In genomic region chr2:172735646-172736418, GRCh38 we compare ENCODE assay signal across 10 cellular contexts. TPM values are rescaled to one million over a fixed set of nuclear protein-coding genes. Genes with fewer than 3 reads are reported as not detected.
DNase-seq lines count a peak whose midpoint lies in the region; ATAC-seq and TF ChIP-seq lines count a peak whose summit lies in the region.
"Had no signal": no experiment of that assay in that cellular context is flagged by ENCODE, and none has a peak within 500 bp of the region (broad histone marks: within the 10 kb centered on the region; RNA-seq: fewer than 3 reads in every experiment).

Gene RAPGEF4 (plus strand): TSS chr2:172735845. CDS start chr2:172735984, 139 bp downstream.

- TF ChIP-seq CTCF in SK-N-SH (IDR thresholded peaks at IDR 0.05), result no peak
- TF ChIP-seq CTCF in esophagus squamous epithelium (IDR thresholded peaks at IDR 0.05), result no peak
- no peak for TF ChIP-seq CTCF in neural progenitor cell (IDR thresholded peaks at IDR 0.05)

- H3K36me3 ChIP-seq in SK-N-SH (replicated peaks in 1 of 2; ENCODE audit: control insufficient read depth in 1 of 2, insufficient read depth in 2 of 2, low read length in 1 of 2) (no peaks in the 10 kb centered on the region), esophagus squamous epithelium (no peaks in the 10 kb centered on the region), neural progenitor cell (no peaks in the 10 kb centered on the region)

- H3K27me3 Mint-ChIP-seq in neural progenitor cell (ENCODE audit: insufficient read depth, low read depth), result peaks cover 15% of the 10 kb centered on the region

- H3K27ac Mint-ChIP-seq in neural progenitor cell, result peak within 1 kb of the TSS; percentile 87
- H3K27ac Mint-ChIP-seq: T-helper 1 cell treated with Interleukin-12 subunit alpha and Interleukin-12 subunit beta and Interleukin-4 antibody, amounts not matched to agents 30 μg/mL and 1 μg/mL, for 36 hours had no signal

- TF ChIP-seq EP300 in SK-N-SH (IDR thresholded peaks at IDR 0.05; ENCODE audit: borderline replicate concordance in 1 of 2, low read depth in 1 of 2, low read length in 1 of 2), result no peak

- no peak for ATAC-seq in GM18868 (IDR thresholded peaks at IDR 0.05; ENCODE audit: unreplicated experiment)

- H4K20me1 ChIP-seq in SK-N-SH (ENCODE audit: insufficient read depth) (no peaks in the 10 kb centered on the region), neural progenitor cell (ENCODE audit: low read depth) (no peaks in the 10 kb centered on the region)

- H3K9ac ChIP-seq in SK-N-SH, result no peak within 1 kb of the TSS
- H3K9ac ChIP-seq in neural progenitor cell, result no peak within 1 kb of the TSS

- DNase-seq in NCI-H2171 treated with DMSO at 0.1 percent for 48 hours (lab: John Stamatoyannopoulos, UW), result peak; percentile 5
- DNase-seq in NCI-H2171 (lab: John Stamatoyannopoulos, UW), result no peak
- peak; percentile 89 for DNase-seq in SK-N-SH
- DNase-seq in esophagus squamous epithelium (lab: John Stamatoyannopoulos, UW), result no peak
- peak; percentile 82 for DNase-seq in neural progenitor cell (ENCODE audit: low spot score)
- DNase-seq in DMS114 treated with DMSO at 0.1 percent for 48 hours (lab: John Stamatoyannopoulos, UW; ENCODE audit: unreplicated experiment), result no peak
- no peak for DNase-seq in HK-2 (ENCODE audit: unreplicated experiment)
- DNase-seq: DND-41 had no signal

- peak within 1 kb of the TSS; percentile 56 to 57 for H3K4me3 ChIP-seq in SK-N-SH (ENCODE audit: low read depth in 2 of 2, low read length in 1 of 2)
- H3K4me3 ChIP-seq in esophagus squamous epithelium, result peak within 1 kb of the TSS; percentile 48 to 76 (median 61)
- H3K4me3 ChIP-seq in neural progenitor cell, result peak within 1 kb of the TSS; percentile 66

- H3K4me2 ChIP-seq in SK-N-SH, result peak within 1 kb of the TSS; percentile 80
- H3K4me2 ChIP-seq in neural progenitor cell, result peak within 1 kb of the TSS; percentile 82

- H3K4me1 Mint-ChIP-seq in neural progenitor cell, result peaks cover 13% of the 10 kb centered on the region

- 4% methylated on average over 22 of the region's 88 CpGs for WGBS in SK-N-SH (ENCODE audit: low lambda C conversion rate)
- 0 to 5% methylated on average over 4 to 15 of the region's 88 CpGs for WGBS in esophagus squamous epithelium, 2 donors

- H2AFZ ChIP-seq in SK-N-SH (ENCODE audit: low read depth), result peak within 1 kb of the TSS; percentile 50; the same call in 1 of the 2 replicates
- peak within 1 kb of the TSS; percentile 91 for H2AFZ ChIP-seq in neural progenitor cell (replicated peaks)

- H3K9me2 ChIP-seq in SK-N-SH, result no peaks in the 10 kb centered on the region

- H3K36me3 Mint-ChIP-seq in neural progenitor cell, result no peaks in the 10 kb centered on the region

- no peak for TF ChIP-seq POLR2A in esophagus squamous epithelium (IDR thresholded peaks at IDR 0.05)

- H3F3A ChIP-seq in SK-N-SH (replicated peaks; ENCODE audit: insufficient read depth) (peaks cover 6% of the 10 kb centered on the region), neural progenitor cell (ENCODE audit: low read depth) (peaks cover 6% of the 10 kb centered on the region)

- CTCF ChIA-PET in SK-N-SH (lab: Yijun Ruan, JAX), result interaction anchor here (0.9 to 1.8 kb wide), 4 partner anchors 25 to 1807 kb away, joined by 3 to 8 read pairs (median 3); no protein-coding TSS in a partner anchor

- H3K27me3 ChIP-seq in SK-N-SH (ENCODE audit: insufficient read depth) (peaks cover 19% of the 10 kb centered on the region), esophagus squamous epithelium (peaks cover 0 to 46% (median 1%) of the 10 kb centered on the region in 4 donors), neural progenitor cell (peaks cover 59% of the 10 kb centered on the region)

- H3K9me3 ChIP-seq in SK-N-SH (no peaks in the 10 kb centered on the region), esophagus squamous epithelium (no peaks in the 10 kb centered on the region), neural progenitor cell (ENCODE audit: low read depth) (no peaks in the 10 kb centered on the region)

- peak within 1 kb of the TSS; percentile 92 for H3K4me3 Mint-ChIP-seq in neural progenitor cell
- H3K4me3 Mint-ChIP-seq: T-helper 1 cell treated with Interleukin-12 subunit alpha and Interleukin-12 subunit beta and Interleukin-4 antibody, amounts not matched to agents 30 μg/mL and 1 μg/mL, for 36 hours had no signal

- H3K27ac ChIP-seq in SK-N-SH (ENCODE audit: low read depth in 2 of 2, low read length in 1 of 2), result no peak within 1 kb of the TSS
- peak within 1 kb of the TSS in 2 of 4 donors; percentile 21 to 52 for H3K27ac ChIP-seq in esophagus squamous epithelium
- H3K27ac ChIP-seq in neural progenitor cell, result no peak within 1 kb of the TSS

- intact Hi-C loops in esophagus squamous epithelium (cut with DNase I), result no loop called here

- POLR2A ChIA-PET in SK-N-SH (lab: Yijun Ruan, JAX), result no interaction called here

- TF ChIP-seq RAD21 in SK-N-SH (IDR thresholded peaks at IDR 0.05; ENCODE audit: low read length), result no peak

- no peaks in the 10 kb centered on the region for H3K9me3 Mint-ChIP-seq in neural progenitor cell
- H3K9me3 Mint-ChIP-seq: T-helper 1 cell treated with Interleukin-12 subunit alpha and Interleukin-12 subunit beta and Interleukin-4 antibody, amounts not matched to agents 30 μg/mL and 1 μg/mL, for 36 hours had no signal

- H3K4me1 ChIP-seq in SK-N-SH (ENCODE audit: control insufficient read depth in 1 of 2, insufficient read depth in 2 of 2, low read depth in 1 of 2, low read length in 1 of 2), result peaks cover 0 to 6% of the 10 kb centered on the region in 2 experiments; a peak in 2 of 4 replicates
- H3K4me1 ChIP-seq in esophagus squamous epithelium, result peaks cover 0 to 19% (median 16%) of the 10 kb centered on the region in 3 donors
- H3K4me1 ChIP-seq in neural progenitor cell, result peaks cover 7% of the 10 kb centered on the region

- H3K79me2 ChIP-seq in SK-N-SH (ENCODE audit: insufficient read depth) (no peaks in the 10 kb centered on the region), neural progenitor cell (ENCODE audit: low read depth) (no peaks in the 10 kb centered on the region)

TF ChIP-seq in SK-N-SH, 30 proteins besides CTCF, POLR2A, EP300 and RAD21:
- TF ChIP-seq ZBTB33 (IDR thresholded peaks at IDR 0.05; ENCODE audit: borderline replicate concordance, low read depth) (no peak), MXI1 (IDR thresholded peaks at IDR 0.05; ENCODE audit: low read depth, low read length) (0 out of 2 replicates have a peak, but pooled peaks have one; percentile 42), TEAD4 (IDR thresholded peaks at IDR 0.05; ENCODE audit: borderline replicate concordance, insufficient read depth) (no peak), CHD2 (IDR thresholded peaks at IDR 0.05; ENCODE audit: low read length, partially characterized antibody) (no peak), FOXM1 (IDR thresholded peaks at IDR 0.05; ENCODE audit: low read depth) (no peak), GATA2 (CRISPR knock-in tag; IDR thresholded peaks at IDR 0.05) (no peak), RFX5 (IDR thresholded peaks at IDR 0.05; ENCODE audit: low read length) (no peak), NRF1 (IDR thresholded peaks at IDR 0.05; ENCODE audit: low read depth, low read length) (0 out of 2 replicates have a peak, but pooled peaks have one; percentile 31), TCF12 (IDR thresholded peaks at IDR 0.05) (no peak)

RNA-seq across cellular contexts. Expression of gene RAPGEF4, which starts in this region (rescaled TPM):
- polyA plus RNA-seq in SK-N-SH (2012; rRNA removed), result 0.30 and 1.2 TPM in 2 replicates
- 1.0 and 1.1 TPM in 2 replicates for polyA plus RNA-seq in SK-N-SH (2012; cell fraction: cytosol; rRNA removed)
- 1.2 and 2.2 TPM in 2 replicates for polyA plus RNA-seq in SK-N-SH (2012; cell fraction: nucleus; rRNA removed)
- total RNA-seq in esophagus squamous epithelium, result 10 to 100 TPM in 1 of 4 donors, 1 to 10 TPM in 3; 2.6 to 11.1 (median 2.9) TPM
- 1.1 and 1.8 TPM in 2 replicates for total RNA-seq in neural progenitor cell (ENCODE audit: low replicate concordance)

Comparison
In these comparisons a context has a peak if more than half of its experiments do, and no peak if none do; other contexts are left out.
1. DNase-seq: peak in NCI-H2171 treated with DMSO at 0.1 percent for 48 hours (single experiment), SK-N-SH (single experiment) and neural progenitor cell (single experiment); none in NCI-H2171 (single experiment), esophagus squamous epithelium (single experiment), DMS114 treated with DMSO at 0.1 percent for 48 hours (single experiment) and HK-2 (single experiment).
2. Peak in every context shown above with its lines, with median percentiles within 50 percentile points of each other: H3K4me3 ChIP-seq.